ENCODE assay signal across 9 cellular contexts in the genomic region with DNA sequence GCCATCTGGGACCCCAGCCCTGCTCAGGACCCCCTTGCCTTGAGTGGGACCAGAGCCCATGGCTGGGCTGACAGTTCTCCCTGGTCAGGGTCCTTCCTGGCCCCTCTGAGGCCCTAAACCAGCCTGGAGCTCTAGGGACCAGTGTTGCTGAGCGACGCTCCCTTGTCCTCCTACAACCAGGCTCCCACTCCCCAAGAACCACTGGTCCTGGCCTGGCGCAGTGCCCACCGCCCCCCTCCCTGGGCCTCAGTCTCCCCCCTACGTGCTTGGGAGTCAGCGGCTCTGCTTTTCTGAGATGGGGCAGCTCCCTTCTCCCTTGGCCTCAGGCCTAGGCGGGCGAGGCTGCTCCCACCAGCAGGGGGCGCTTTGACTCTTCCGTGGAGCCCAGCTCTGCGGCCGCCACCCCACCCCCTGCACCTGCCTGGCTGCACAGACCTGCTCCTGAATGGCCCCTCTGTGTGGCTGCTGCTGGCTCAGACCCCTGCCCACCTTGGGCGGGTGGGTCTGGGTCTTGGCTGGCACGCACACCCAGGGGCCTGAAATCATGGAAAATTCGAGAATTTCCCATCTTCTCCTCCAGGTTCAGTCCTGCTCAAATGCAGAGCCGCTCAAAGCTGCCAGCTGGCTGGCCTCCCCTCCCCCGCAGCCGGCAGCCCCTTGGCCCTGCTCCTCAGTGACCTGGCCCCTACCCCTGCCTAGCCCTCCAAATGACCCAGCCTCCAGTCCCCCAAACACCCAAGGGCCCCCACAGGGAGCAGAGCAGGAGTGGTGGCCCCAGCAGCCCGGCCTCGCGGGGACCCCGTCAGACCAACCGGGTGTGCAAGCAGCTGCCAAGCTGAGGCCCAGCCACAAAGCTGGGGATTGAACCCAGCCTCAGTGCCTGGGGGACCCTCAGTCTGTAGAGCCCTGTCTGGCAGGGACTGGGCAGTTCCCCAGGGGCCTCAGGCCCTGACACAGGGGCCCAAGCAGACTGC. TPM values are rescaled to one million over a fixed set of nuclear protein-coding genes. Genes with fewer than 3 reads are reported as not detected.
DNase-seq lines count a peak whose midpoint lies in the region; TF ChIP-seq lines count a peak whose summit lies in the region.
"Had no signal": no experiment of that assay in that cellular context is flagged by ENCODE, and none has a peak within 500 bp of the region (broad histone marks: within the 10 kb centered on the region; RNA-seq: fewer than 3 reads in every experiment).

No MANE protein-coding gene starts in this region.

- no peak overlapping the region for H3K4me3 ChIP-seq in transverse colon

- peak; percentile 93 for DNase-seq in GM13976 (ENCODE audit: low spot score)
- peak; percentile 70 for DNase-seq in SK-N-DZ (ENCODE audit: low spot score)
- DNase-seq in activated gamma-delta T cell treated with anti-CD3 and anti-CD28 coated beads, Interleukin-2, amount 50 U/mL, for 16 hours (ENCODE audit: low read depth): peak; percentile 75
- peak; percentile 86 for DNase-seq in germinal center (ENCODE audit: low spot score)
- DNase-seq in pons (ENCODE audit: low spot score): peak; percentile 36
- peak; percentile 80 for DNase-seq in transverse colon
- no peak for DNase-seq in T1000 (lab: John Stamatoyannopoulos, UW)

- H3K27ac ChIP-seq in transverse colon: peak overlapping the region; percentile 60 to 74 (median 67)

- H3K27me3 ChIP-seq in transverse colon: no peaks in the 10 kb centered on the region

- no peak for TF ChIP-seq POLR2A in transverse colon (IDR thresholded peaks at IDR 0.05)

- TF ChIP-seq CTCF in GM13976 (IDR thresholded peaks at IDR 0.05; ENCODE audit: borderline replicate concordance, control extremely low read depth, extremely low read depth, insufficient read depth, missing control alignments) (peak; percentile 95), transverse colon (IDR thresholded peaks at IDR 0.05) (peak; percentile 84 to 94 (median 87))

- TF ChIP-seq RAD21 in Ishikawa (IDR thresholded peaks at IDR 0.05; ENCODE audit: low read depth): peak; percentile 92

- intact Hi-C loops in transverse colon (cut with DNase I; ENCODE audit: low total_unique reads): loop anchor here (5.0 kb wide), 1 partner anchor 925 kb away; no protein-coding TSS in a partner anchor

- H3K9me3 ChIP-seq in transverse colon: no peaks in the 10 kb centered on the region

- H3K36me3 ChIP-seq in transverse colon: no peaks in the 10 kb centered on the region

- in situ Hi-C loops in GM13976 (cut with MboI; ENCODE audit: low sequenced_read_pairs, unreplicated experiment) (loop anchor here (5.0 kb wide), 1 partner anchor 35 kb away; the partner anchor contains the start of gene TNNT3), transverse colon (cut with MboI; ENCODE audit: low pct_ligation_motif_present in 1 of 4, low pct_unique_long_range_greater_than_20kb in 1 of 4, low sequenced_read_pairs in 3 of 4) (no loop called here)

- TF ChIP-seq EP300 in Ishikawa (IDR thresholded peaks at IDR 0.05; ENCODE audit: borderline replicate concordance) (no peak), transverse colon (IDR thresholded peaks at IDR 0.05; ENCODE audit: low read depth) (no peak)

- H3K4me1 ChIP-seq in transverse colon: peaks cover 0 to 38% (median 10%) of the 10 kb centered on the region in 4 donors

- WGBS in transverse colon (ENCODE audit: low coverage in 1 of 2), 2 donors: 45% methylated on average over 16 of the region's 23 CpGs; no CpG with 5 or more reads in 1 of the 2 donors

TF ChIP-seq in Ishikawa, 13 proteins besides CTCF, POLR2A, EP300 and RAD21:
- TF ChIP-seq NFIC (IDR thresholded peaks at IDR 0.05) (peak; percentile 25; the same call in 1 of the 2 replicates), CEBPB (IDR thresholded peaks at IDR 0.05) (no peak), YY1 (IDR thresholded peaks at IDR 0.05; ENCODE audit: low read depth) (peak; percentile 57; the same call in 1 of the 2 replicates)
- TF ChIP-seq, protein P1, sequence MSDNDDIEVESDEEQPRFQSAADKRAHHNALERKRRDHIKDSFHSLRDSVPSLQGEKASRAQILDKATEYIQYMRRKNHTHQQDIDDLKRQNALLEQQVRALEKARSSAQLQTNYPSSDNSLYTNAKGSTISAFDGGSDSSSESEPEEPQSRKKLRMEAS (IDR thresholded peaks at IDR 0.05): peak; percentile 16; the same call in 1 of the 2 replicates

RNA-seq across cellular contexts. Expression of gene PRR33, which starts 9.1 kb away (rescaled TPM):
- polyA plus RNA-seq in SK-N-DZ (2014; cell fraction: cytosol; rRNA removed): not detected in 2 replicates
- not detected in 2 replicates for polyA plus RNA-seq in SK-N-DZ (2014; cell fraction: nucleus; rRNA removed)
- not detected for total RNA-seq in transverse colon
- total RNA-seq: pulmonary artery endothelial cell had no signal

RNA-seq across cellular contexts. Expression of gene LSP1, which starts 29.7 kb away (rescaled TPM):
- polyA plus RNA-seq in SK-N-DZ (2014; cell fraction: cytosol; rRNA removed): 1.0 and 1.8 TPM in 2 replicates
- polyA plus RNA-seq in SK-N-DZ (2014; cell fraction: nucleus; rRNA removed): 0.20 and 0.70 TPM in 2 replicates
- total RNA-seq in transverse colon: 10 to 100 TPM; 12.3 to 69.6 (median 23.2) TPM
- total RNA-seq: pulmonary artery endothelial cell had no signal

RNA-seq across cellular contexts. Expression of gene TNNT3, which starts 37.0 kb away (rescaled TPM):
- not detected in 2 replicates for polyA plus RNA-seq in SK-N-DZ (2014; cell fraction: cytosol; rRNA removed)
- 0.14 TPM in 1 of 2 replicates, not detected in the other for polyA plus RNA-seq in SK-N-DZ (2014; cell fraction: nucleus; rRNA removed)
- total RNA-seq in transverse colon: 1 to 10 TPM in 2 of 4 donors, not detected in 2; 1.9 to 3.3 TPM
- total RNA-seq: pulmonary artery endothelial cell had no signal

RNA-seq across cellular contexts. Expression of gene TNNI2, which starts 43.8 kb away (rescaled TPM):
- polyA plus RNA-seq in SK-N-DZ (2014; cell fraction: cytosol; rRNA removed): 0.77 TPM in 1 of 2 replicates, not detected in the other
- not detected in 2 replicates for polyA plus RNA-seq in SK-N-DZ (2014; cell fraction: nucleus; rRNA removed)
- total RNA-seq in transverse colon: 10 to 100 TPM in 1 of 4 donors, 1 to 10 TPM in 1, not detected in 2; 3.5 to 35.9 TPM
- total RNA-seq: pulmonary artery endothelial cell had no signal

RNA-seq across cellular contexts. Expression of gene SYT8, which starts 47.8 kb away (rescaled TPM):
- polyA plus RNA-seq in SK-N-DZ (2014; cell fraction: cytosol; rRNA removed): not detected in 2 replicates
- not detected in 2 replicates for polyA plus RNA-seq in SK-N-DZ (2014; cell fraction: nucleus; rRNA removed)
- total RNA-seq in transverse colon: 1 to 10 TPM in 2 of 4 donors, not detected in 2; 1.4 to 4.1 TPM
- total RNA-seq: pulmonary artery endothelial cell had no signal
